In genomic region chr4:132125131-132125530, GRCh38 we compare ENCODE assay signal across 27 cellular contexts.
"Had no signal": no experiment of that assay in that cellular context is flagged by ENCODE, and none has a peak within 500 bp of the region (broad histone marks: within the 10 kb centered on the region; RNA-seq: fewer than 3 reads in every experiment).

No MANE protein-coding gene starts in this region.

- ATAC-seq: activated CD4-positive, CD25-positive, alpha-beta regulatory T cell treated with anti-CD3 and anti-CD28 coated beads, Interleukin-2, amount 50 U/mL, for 24 hours; activated CD8-positive, alpha-beta T cell treated with anti-CD3 and anti-CD28 coated beads, Interleukin-2, amount 10 ng/mL, durations not matched to agents 7 days and 5 days had no signal

- H3K36me3 ChIP-seq: breast epithelium, Peyer's patch, SJCRH30 had no signal

- H3K9me2 ChIP-seq: SK-N-SH had no signal

- H3K27ac ChIP-seq: breast epithelium, Peyer's patch, RWPE1, SJCRH30, VCaP had no signal

- H3K4me3 ChIP-seq: breast epithelium, Peyer's patch, SJCRH30 had no signal

- H3K9me3 ChIP-seq: breast epithelium, Peyer's patch, SJCRH30, SK-N-SH had no signal

- H3K4me2 ChIP-seq: SK-N-SH had no signal

- DNase-seq: activated CD4-positive, alpha-beta T cell treated with anti-CD3 and anti-CD28 coated beads for 48 hours; activated CD4-positive, alpha-beta T cell treated with anti-CD3 and anti-CD28 coated beads, Interleukin-2, amount 50 U/mL, for 4 hours; activated CD8-positive, alpha-beta memory T cell treated with anti-CD3 and anti-CD28 coated beads, Interleukin-2, amount 50 U/mL, for 48 hours; activated CD8-positive, alpha-beta T cell treated with anti-CD3 and anti-CD28 coated beads, Interleukin-2, amount 10 ng/mL, durations not matched to agents 7 days and 5 days; activated naive CD4-positive, alpha-beta T cell; activated T-cell treated with anti-CD3 and anti-CD28 coated beads, Interleukin-2, amount 50 U/mL, for 1 hour; aorta; caudate nucleus; NCI-H1092; NCI-H1417 treated with DMSO at 0.1 percent for 48 hours; NCI-H1694; NCI-H2029; NCI-H2107; NCI-H2171 treated with DMSO at 0.1 percent for 48 hours; NCI-H226; NCI-H510A; NCI-H526 treated with DMSO at 0.1 percent for 48 hours; NCI-H82; Peyer's patch; Right ventricle myocardium superior; SJCRH30; SK-N-SH; T-helper 1 cell had no signal

- H3K4me1 ChIP-seq: breast epithelium, Peyer's patch, SJCRH30 had no signal

- H3K9ac ChIP-seq: SK-N-SH had no signal

- H3K27me3 ChIP-seq: breast epithelium, Peyer's patch, SJCRH30 had no signal
